9 cellular contexts compared by ENCODE assay signal in the genomic region with DNA sequence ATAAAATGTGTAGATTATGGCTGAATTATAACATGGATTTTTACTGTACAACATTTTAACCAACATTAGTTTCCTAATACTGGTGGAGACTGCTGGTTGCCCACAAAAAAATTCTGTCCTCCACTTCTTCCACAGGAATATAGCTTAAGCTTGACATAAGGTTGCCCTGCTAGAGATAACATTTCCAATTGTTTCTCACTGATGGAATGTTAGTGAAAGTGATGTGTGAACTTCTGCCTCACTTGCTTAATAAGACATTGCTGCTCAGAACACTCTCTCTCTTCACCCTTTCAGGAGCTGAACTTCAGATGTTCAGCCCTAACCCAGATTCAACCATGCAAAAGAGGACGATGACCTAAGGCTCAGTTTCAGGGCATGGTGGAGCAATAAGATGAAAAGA. TPM values are rescaled to one million over a fixed set of nuclear protein-coding genes. Genes with fewer than 3 reads are reported as not detected.
"Had no signal": no experiment of that assay in that cellular context is flagged by ENCODE, and none has a peak within 500 bp of the region (broad histone marks: within the 10 kb centered on the region; RNA-seq: fewer than 3 reads in every experiment).

No MANE protein-coding gene starts in this region.

- H3K4me2 ChIP-seq: GM23338 had no signal

- H3K4me3 ChIP-seq: GM23338, K562 had no signal

- H3K27ac Mint-ChIP-seq: GM23338, H9 had no signal

- H3K9me3 Mint-ChIP-seq: GM23338, H9 had no signal

- DNase-seq: H9, HCEC 1CT, IMR-90, KG1 had no signal

- H3K4me3 Mint-ChIP-seq: GM23338, H9 had no signal

- FAIRE-seq: H1, H54, HTR-8/SVneo, K562 had no signal

- ATAC-seq: GM23338, K562 had no signal

- H2AFZ ChIP-seq: GM23338 had no signal

RNA-seq across cellular contexts. Expression of a gene that starts 2.7 kb away (rescaled TPM):
- total RNA-seq: GM23338, H1, H9, IMR-90 had no signal
- polyA plus RNA-seq: IMR-90 had no signal
